In the genomic region with DNA sequence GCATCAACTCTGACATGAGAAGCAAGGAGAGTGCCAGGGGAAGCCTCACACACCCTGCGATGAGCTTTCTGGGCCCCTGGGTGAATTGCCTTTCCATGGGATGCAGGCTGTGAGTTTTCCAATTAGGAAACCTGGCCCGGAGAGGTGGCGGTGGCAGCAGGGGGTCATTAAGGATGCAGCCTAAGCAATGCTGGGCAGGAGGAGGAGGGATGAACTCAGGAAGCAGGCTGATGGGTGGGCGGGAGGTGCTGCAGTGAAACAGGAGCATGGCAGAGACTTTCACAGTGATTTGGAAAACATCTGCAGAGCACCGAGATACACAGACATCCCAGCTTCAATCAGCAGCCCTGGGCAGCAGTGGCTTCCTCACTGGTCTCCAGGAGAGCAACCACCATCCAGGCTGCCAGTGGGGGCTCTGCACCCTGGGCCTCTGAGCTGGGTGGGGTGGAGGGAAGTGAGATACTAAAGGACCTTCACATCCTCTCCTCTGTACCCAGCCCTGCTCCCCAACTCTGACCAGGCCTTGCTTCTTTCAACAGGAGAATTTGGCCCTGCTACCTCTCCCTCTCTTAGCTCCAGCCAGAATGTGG, we compare ENCODE assay signal across 17 cellular contexts. TPM values are rescaled to one million over a fixed set of nuclear protein-coding genes. Genes with fewer than 3 reads are reported as not detected.
DNase-seq lines count a peak whose midpoint lies in the region; ATAC-seq and TF ChIP-seq lines count a peak whose summit lies in the region.
"Had no signal": no experiment of that assay in that cellular context is flagged by ENCODE, and none has a peak within 500 bp of the region (broad histone marks: within the 10 kb centered on the region; RNA-seq: fewer than 3 reads in every experiment).

No MANE protein-coding gene starts in this region.

- TF ChIP-seq RAD21 in SK-N-SH (IDR thresholded peaks at IDR 0.05; ENCODE audit: low read length), result no peak

- H3K36me3 Mint-ChIP-seq in brain, result no peaks in the 10 kb centered on the region
- H3K36me3 Mint-ChIP-seq in neural progenitor cell, result no peaks in the 10 kb centered on the region

- peaks cover 0 to 7% (median 0%) of the 10 kb centered on the region in 11 experiments; a peak in 2 of 22 replicates for H3K36me3 ChIP-seq in BLaER1 treated with 17β-estradiol and CSF1 and Interleukin-3, amounts not matched to agents 10 nM and 100 nM
- H3K36me3 ChIP-seq in H7 (replicated peaks; ENCODE audit: control insufficient read depth, insufficient read depth, low read length), result no peaks in the 10 kb centered on the region
- no peaks in the 10 kb centered on the region for H3K36me3 ChIP-seq in neural progenitor cell
- H3K36me3 ChIP-seq in SK-N-SH (replicated peaks in 1 of 2; ENCODE audit: control insufficient read depth in 1 of 2, insufficient read depth in 2 of 2, low read length in 1 of 2), result no peaks in the 10 kb centered on the region

- no peak for TF ChIP-seq EP300 in SK-N-SH (IDR thresholded peaks at IDR 0.05; ENCODE audit: borderline replicate concordance in 1 of 2, low read depth in 1 of 2, low read length in 1 of 2)

- peaks cover 0 to 29% (median 24%) of the 10 kb centered on the region in 10 experiments; a peak in 16 of 20 replicates for H3K4me1 ChIP-seq in BLaER1 treated with 17β-estradiol and CSF1 and Interleukin-3, amounts not matched to agents 10 nM and 100 nM
- H3K4me1 ChIP-seq in neural progenitor cell (peaks cover 49% of the 10 kb centered on the region), SK-N-SH (ENCODE audit: control insufficient read depth in 1 of 2, insufficient read depth in 2 of 2, low read depth in 1 of 2, low read length in 1 of 2) (peaks cover 0 to 45% of the 10 kb centered on the region in 2 experiments; a peak in 2 of 4 replicates)

- H3K79me2 ChIP-seq in neural progenitor cell (ENCODE audit: low read depth) (no peaks in the 10 kb centered on the region), SK-N-SH (ENCODE audit: insufficient read depth) (no peaks in the 10 kb centered on the region)

- peak; percentile 67 for DNase-seq in H7
- peak; percentile 46 for DNase-seq in neural progenitor cell (ENCODE audit: low spot score)
- DNase-seq in NCI-H345 (lab: John Stamatoyannopoulos, UW), result no peak
- DNase-seq in SK-N-SH, result no peak
- DNase-seq: C1 segment of cervical spinal cord, HCEC 1CT, NCI-H1694, NCI-H2081 treated with DMSO at 0.1 percent for 48 hours, NCI-H510A treated with DMSO at 0.1 percent for 48 hours, PC-3, SHP77 treated with DMSO at 0.1 percent for 48 hours had no signal

- no peak overlapping the region for H3K9ac ChIP-seq in BLaER1 treated with 17β-estradiol and CSF1 and Interleukin-3, amounts not matched to agents 10 nM and 100 nM
- no peak overlapping the region for H3K9ac ChIP-seq in neural progenitor cell
- H3K9ac ChIP-seq in SK-N-SH, result no peak overlapping the region

- H3K9me3 Mint-ChIP-seq in brain (no peaks in the 10 kb centered on the region), neural progenitor cell (no peaks in the 10 kb centered on the region)

- no peak overlapping the region for H3K27ac ChIP-seq in BLaER1 treated with 17β-estradiol and CSF1 and Interleukin-3, amounts not matched to agents 10 nM and 100 nM
- H3K27ac ChIP-seq in neural progenitor cell (no peak overlapping the region), SK-N-SH (ENCODE audit: low read depth in 2 of 2, low read length in 1 of 2) (no peak overlapping the region)

- H3K4me1 Mint-ChIP-seq in brain, result peaks cover 85% of the 10 kb centered on the region
- peaks cover 31% of the 10 kb centered on the region for H3K4me1 Mint-ChIP-seq in neural progenitor cell

- CTCF ChIA-PET in SK-N-SH (lab: Yijun Ruan, JAX), result interaction anchor here (1.5 to 2.5 kb wide), 3 partner anchors 14 to 214 kb away, joined by 5 to 7 read pairs (median 6); partner anchors contain the start of gene LRFN2

- peak overlapping the region in 9 of 11 experiments; percentile 3 to 71 (median 55); a peak in 12 of 22 replicates for H3K4me2 ChIP-seq in BLaER1 treated with 17β-estradiol and CSF1 and Interleukin-3, amounts not matched to agents 10 nM and 100 nM
- peak overlapping the region; percentile 47 for H3K4me2 ChIP-seq in neural progenitor cell
- H3K4me2 ChIP-seq in SK-N-SH, result no peak overlapping the region

- H3K9me2 ChIP-seq in SK-N-SH, result no peaks in the 10 kb centered on the region

- WGBS in SK-N-SH (ENCODE audit: low lambda C conversion rate), result 55% methylated on average over 4 of the region's 5 CpGs

- H3K27ac Mint-ChIP-seq in brain (peak overlapping the region in 3 of 5 experiments; percentile 41 to 61 (median 55)), neural progenitor cell (no peak overlapping the region)

- H4K20me1 ChIP-seq in BLaER1 treated with 17β-estradiol and CSF1 and Interleukin-3, amounts not matched to agents 10 nM and 100 nM, result peaks cover 0 to 34% (median 0%) of the 10 kb centered on the region in 11 experiments; a peak in 5 of 22 replicates
- no peaks in the 10 kb centered on the region for H4K20me1 ChIP-seq in neural progenitor cell (ENCODE audit: low read depth)
- H4K20me1 ChIP-seq in SK-N-SH (ENCODE audit: insufficient read depth), result no peaks in the 10 kb centered on the region

- H3K4me3 Mint-ChIP-seq in brain (no peak overlapping the region), neural progenitor cell (no peak overlapping the region)

- H2AFZ ChIP-seq in neural progenitor cell (replicated peaks), result no peak overlapping the region
- H2AFZ ChIP-seq in SK-N-SH (ENCODE audit: low read depth), result no peak overlapping the region

- H3K27me3 Mint-ChIP-seq in brain (peaks cover 3% of the 10 kb centered on the region), neural progenitor cell (ENCODE audit: insufficient read depth, low read depth) (peaks cover 7% of the 10 kb centered on the region)

- no peaks in the 10 kb centered on the region for H3K9me3 ChIP-seq in BLaER1 treated with 17β-estradiol and CSF1 and Interleukin-3, amounts not matched to agents 10 nM and 100 nM (replicated peaks in 1 of 11)
- H3K9me3 ChIP-seq in neural progenitor cell (ENCODE audit: low read depth), result no peaks in the 10 kb centered on the region
- no peaks in the 10 kb centered on the region for H3K9me3 ChIP-seq in SK-N-SH

- H3K27me3 ChIP-seq in BLaER1 treated with 17β-estradiol and CSF1 and Interleukin-3, amounts not matched to agents 10 nM and 100 nM, result no peaks in the 10 kb centered on the region
- H3K27me3 ChIP-seq in H7 (ENCODE audit: control insufficient read depth, insufficient read depth, low read length) (no peaks in the 10 kb centered on the region), neural progenitor cell (no peaks in the 10 kb centered on the region), SK-N-SH (ENCODE audit: insufficient read depth) (no peaks in the 10 kb centered on the region)

- H3F3A ChIP-seq in neural progenitor cell (ENCODE audit: low read depth) (peaks cover 3% of the 10 kb centered on the region), SK-N-SH (replicated peaks; ENCODE audit: insufficient read depth) (no peaks in the 10 kb centered on the region)

- TF ChIP-seq CTCF in brain (conservative IDR thresholded peaks at IDR 0.05) (no peak), neural progenitor cell (IDR thresholded peaks at IDR 0.05) (no peak), SK-N-SH (IDR thresholded peaks at IDR 0.05) (no peak)

- POLR2A ChIA-PET in SK-N-SH (lab: Yijun Ruan, JAX), result no interaction called here

- ATAC-seq in GM21576 (IDR thresholded peaks at IDR 0.05; ENCODE audit: unreplicated experiment) (no peak), GM21619 (IDR thresholded peaks at IDR 0.05; ENCODE audit: unreplicated experiment) (no peak)
- ATAC-seq: K562, PC-3, SK-N-SH treated with all-trans-retinoic acid at 6 μM for 48 hours had no signal

- no peak overlapping the region for H3K4me3 ChIP-seq in BLaER1 treated with 17β-estradiol and CSF1 and Interleukin-3, amounts not matched to agents 10 nM and 100 nM
- H3K4me3 ChIP-seq in H7 (ENCODE audit: insufficient read depth, low read depth, low read length), result no peak overlapping the region
- H3K4me3 ChIP-seq in neural progenitor cell, result no peak overlapping the region
- no peak overlapping the region for H3K4me3 ChIP-seq in SK-N-SH (ENCODE audit: low read depth in 2 of 2, low read length in 1 of 2)
- H3K4me3 ChIP-seq: K562 had no signal

TF ChIP-seq in SK-N-SH, 30 proteins besides CTCF, POLR2A, EP300 and RAD21 (continues in another document):
- no peak for TF ChIP-seq EZH2phosphoT487 (IDR thresholded peaks at IDR 0.05; ENCODE audit: borderline replicate concordance, low read depth)
- no peak for TF ChIP-seq RFX5 (IDR thresholded peaks at IDR 0.05; ENCODE audit: low read length)
- TF ChIP-seq NFIC (IDR thresholded peaks at IDR 0.05; ENCODE audit: borderline replicate concordance), result no peak
- TF ChIP-seq, protein P1, sequence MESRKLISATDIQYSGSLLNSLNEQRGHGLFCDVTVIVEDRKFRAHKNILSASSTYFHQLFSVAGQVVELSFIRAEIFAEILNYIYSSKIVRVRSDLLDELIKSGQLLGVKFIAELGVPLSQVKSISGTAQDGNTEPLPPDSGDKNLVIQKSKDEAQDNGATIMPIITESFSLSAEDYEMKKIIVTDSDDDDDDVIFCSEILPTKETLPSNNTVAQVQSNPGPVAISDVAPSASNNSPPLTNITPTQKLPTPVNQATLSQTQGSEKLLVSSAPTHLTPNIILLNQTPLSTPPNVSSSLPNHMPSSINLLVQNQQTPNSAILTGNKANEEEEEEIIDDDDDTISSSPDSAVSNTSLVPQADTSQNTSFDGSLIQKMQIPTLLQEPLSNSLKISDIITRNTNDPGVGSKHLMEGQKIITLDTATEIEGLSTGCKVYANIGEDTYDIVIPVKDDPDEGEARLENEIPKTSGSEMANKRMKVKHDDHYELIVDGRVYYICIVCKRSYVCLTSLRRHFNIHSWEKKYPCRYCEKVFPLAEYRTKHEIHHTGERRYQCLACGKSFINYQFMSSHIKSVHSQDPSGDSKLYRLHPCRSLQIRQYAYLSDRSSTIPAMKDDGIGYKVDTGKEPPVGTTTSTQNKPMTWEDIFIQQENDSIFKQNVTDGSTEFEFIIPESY (IDR thresholded peaks at IDR 0.05; ENCODE audit: borderline replicate concordance, low read depth), result no peak
- TF ChIP-seq POLR2AphosphoS5 (IDR thresholded peaks at IDR 0.05; ENCODE audit: low read depth, low read length), result no peak
- no peak for TF ChIP-seq TEAD4 (IDR thresholded peaks at IDR 0.05; ENCODE audit: borderline replicate concordance, insufficient read depth)
- no peak for TF ChIP-seq RXRA (IDR thresholded peaks at IDR 0.05; ENCODE audit: borderline replicate concordance, low read depth)
- TF ChIP-seq SMC3 (IDR thresholded peaks at IDR 0.05; ENCODE audit: low read depth, low read length), result no peak
- TF ChIP-seq FOXM1 (IDR thresholded peaks at IDR 0.05; ENCODE audit: low read depth), result no peak
- TF ChIP-seq NRF1 (IDR thresholded peaks at IDR 0.05; ENCODE audit: low read depth, low read length), result no peak
- no peak for TF ChIP-seq MEF2A (IDR thresholded peaks at IDR 0.05; ENCODE audit: borderline replicate concordance, low read depth)

RNA-seq across cellular contexts. Expression of gene LRFN2, which starts 44.9 kb away (rescaled TPM):
- total RNA-seq in H7 (2014; rRNA removed; shearing (Covaris generic)), result 0.11 and 0.28 TPM in 2 replicates
- 2.0 TPM for polyA plus RNA-seq in brain (ENCODE audit: insufficient read depth, low read depth, low replicate concordance)
- total RNA-seq in neural progenitor cell (ENCODE audit: low replicate concordance), result 0.40 TPM in 1 of 2 replicates, not detected in the other
- polyA plus RNA-seq in SK-N-SH (2012; rRNA removed), result 0.02 and 0.13 TPM in 2 replicates
- 0.05 and 0.18 TPM in 2 replicates for polyA plus RNA-seq in SK-N-SH (2012; cell fraction: cytosol; rRNA removed)
- 0.06 and 0.15 TPM in 2 replicates for polyA plus RNA-seq in SK-N-SH (2012; cell fraction: nucleus; rRNA removed)
- total RNA-seq: K562, PC-3 had no signal
- polyA plus RNA-seq: K562 had no signal

Comparison
In these comparisons a context has a peak if more than half of its experiments do, and no peak if none do; other contexts are left out.
1. DNase-seq: peak in H7 (single experiment) and neural progenitor cell (single experiment); none in NCI-H345 (single experiment) and SK-N-SH (single experiment).